1 cellular context compared by ENCODE assay signal in genomic region chr1:21864730-21865129, GRCh38.
TF ChIP-seq lines count a peak whose summit lies in the region.

No MANE protein-coding gene starts in this region.

TF ChIP-seq in endothelial cell of umbilical vein, 7 proteins besides CTCF, POLR2A, EP300 and RAD21:
- TF ChIP-seq MYC (IDR thresholded peaks at IDR 0.05; ENCODE audit: low read depth, low read length) (no peak), JUN (IDR thresholded peaks at IDR 0.05; ENCODE audit: borderline replicate concordance, insufficient read depth, insufficient read length, low read depth) (no peak), EZH2 (IDR thresholded peaks at IDR 0.05; ENCODE audit: borderline replicate concordance, low read depth, low read length, severe bottlenecking) (no peak), MAX (IDR thresholded peaks at IDR 0.05; ENCODE audit: insufficient read depth, insufficient read length) (no peak), FOS (IDR thresholded peaks at IDR 0.05; ENCODE audit: borderline replicate concordance, insufficient read depth, low read length) (no peak), POLR2AphosphoS5 (IDR thresholded peaks at IDR 0.05; ENCODE audit: insufficient read depth, low read depth, low read length) (no peak), GATA2 (IDR thresholded peaks at IDR 0.05; ENCODE audit: insufficient read depth, insufficient read length, low read depth, low read length) (no peak)
